29 cellular contexts compared by ENCODE assay signal in the genomic region with DNA sequence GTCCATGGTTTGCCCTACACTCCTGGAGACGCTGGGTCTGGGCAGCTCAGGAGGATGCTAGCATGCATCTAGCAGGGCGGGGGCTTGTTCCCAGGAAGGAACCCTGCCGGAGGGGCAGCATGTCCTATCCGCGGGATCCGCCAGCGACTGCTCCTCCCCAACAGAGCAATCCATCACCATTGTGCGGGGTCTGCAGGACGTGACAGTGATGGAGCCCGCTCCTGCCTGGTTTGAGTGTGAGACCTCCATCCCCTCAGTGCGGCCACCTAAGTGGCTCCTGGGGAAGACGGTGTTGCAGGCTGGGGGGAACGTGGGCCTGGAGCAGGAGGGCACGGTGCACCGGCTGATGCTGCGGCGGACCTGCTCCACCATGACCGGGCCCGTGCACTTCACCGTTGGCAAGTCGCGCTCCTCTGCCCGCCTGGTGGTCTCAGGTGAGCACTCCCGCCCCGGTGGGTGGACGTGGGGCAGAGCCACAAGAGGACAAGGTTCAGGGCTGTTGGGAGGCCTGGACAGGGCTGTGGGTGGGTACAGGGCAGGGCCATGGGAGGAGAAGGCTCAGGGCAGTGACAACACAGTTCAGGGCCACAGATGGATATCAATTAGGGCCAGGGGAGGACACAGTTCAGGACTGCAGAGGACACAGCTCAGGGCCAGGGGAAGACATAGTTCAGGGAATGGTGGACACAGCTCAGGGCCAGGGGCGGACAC.
DNase-seq lines count a peak whose midpoint lies in the region; ATAC-seq and TF ChIP-seq lines count a peak whose summit lies in the region.
"Had no signal": no experiment of that assay in that cellular context is flagged by ENCODE, and none has a peak within 500 bp of the region (broad histone marks: within the 10 kb centered on the region; RNA-seq: fewer than 3 reads in every experiment).

No MANE protein-coding gene starts in this region.

- no peak for ATAC-seq in central memory CD8-positive, alpha-beta T cell (replicated peaks; ENCODE audit: extremely low read depth, poor library complexity, severe bottlenecking)
- no peak for ATAC-seq in HG02973 (IDR thresholded peaks at IDR 0.05; ENCODE audit: unreplicated experiment)
- ATAC-seq: activated CD4-positive, CD25-positive, alpha-beta regulatory T cell treated with anti-CD3 and anti-CD28 coated beads, Interleukin-2, amount 50 U/mL, for 24 hours; T-cell had no signal

- TF ChIP-seq POLR2A in transverse colon (IDR thresholded peaks at IDR 0.05) = no peak

- in situ Hi-C loops in transverse colon (cut with MboI; ENCODE audit: low pct_ligation_motif_present in 1 of 4, low pct_unique_long_range_greater_than_20kb in 1 of 4, low sequenced_read_pairs in 3 of 4) (no loop called here), GM23248 (cut with MboI) (no loop called here)

- TF ChIP-seq CTCF in mesothelial cell of epicardium (IDR thresholded peaks at IDR 0.05; ENCODE audit: unreplicated experiment) (no peak), transverse colon (IDR thresholded peaks at IDR 0.05) (no peak)

- CTCF ChIA-PET in activated CD4-positive, alpha-beta memory T cell treated with anti-CD3 and anti-CD28 coated beads, Interleukin-2, amount 10 ng/mL, durations not matched to agents 7 days and 5 days (lab: Charles Lee) = no interaction called here
- CTCF ChIA-PET in activated CD4-positive, alpha-beta memory T cell treated with anti-CD3 and anti-CD28 coated beads for 36 hours (lab: Charles Lee) = no interaction called here

- H3K4me1 ChIP-seq in transverse colon (peaks cover 0 to 16% (median 10%) of the 10 kb centered on the region in 4 donors), GM23248 (ENCODE audit: insufficient read depth) (no peaks in the 10 kb centered on the region)

- no peak overlapping the region for H2AFZ ChIP-seq in GM23248
- H2AFZ ChIP-seq: PC-9 had no signal

- no peaks in the 10 kb centered on the region for H3K9me3 Mint-ChIP-seq in activated CD4-positive, alpha-beta memory T cell treated with anti-CD3 and anti-CD28 coated beads, Interleukin-2, amount 10 ng/mL, durations not matched to agents 7 days and 5 days
- no peaks in the 10 kb centered on the region for H3K9me3 Mint-ChIP-seq in activated CD4-positive, alpha-beta memory T cell treated with anti-CD3 and anti-CD28 coated beads for 36 hours
- H3K9me3 Mint-ChIP-seq in central memory CD8-positive, alpha-beta T cell = no peaks in the 10 kb centered on the region
- H3K9me3 Mint-ChIP-seq in mesothelial cell of epicardium = no peaks in the 10 kb centered on the region
- H3K9me3 Mint-ChIP-seq: activated naive CD4-positive, alpha-beta T cell treated with anti-CD3 and anti-CD28 coated beads, Interleukin-2, amount 50 U/mL, for 24 hours; CD8-positive, alpha-beta memory T cell; memory B cell; T-cell had no signal

- no peak for TF ChIP-seq EP300 in transverse colon (IDR thresholded peaks at IDR 0.05; ENCODE audit: low read depth)

- no peak overlapping the region for H3K9ac ChIP-seq in GM23248

- no peaks in the 10 kb centered on the region for H3K9me3 ChIP-seq in transverse colon
- no peaks in the 10 kb centered on the region for H3K9me3 ChIP-seq in GM23248 (ENCODE audit: low read depth)
- H3K9me3 ChIP-seq: SJSA1, thoracic aorta had no signal

- H3K27ac ChIP-seq in transverse colon (no peak overlapping the region), GM23248 (no peak overlapping the region)
- H3K27ac ChIP-seq: PC-9, SJSA1, thoracic aorta had no signal

- no peaks in the 10 kb centered on the region for H3K36me3 Mint-ChIP-seq in activated CD4-positive, alpha-beta memory T cell treated with anti-CD3 and anti-CD28 coated beads, Interleukin-2, amount 10 ng/mL, durations not matched to agents 7 days and 5 days (ENCODE audit: low read depth)
- H3K36me3 Mint-ChIP-seq in activated CD4-positive, alpha-beta memory T cell treated with anti-CD3 and anti-CD28 coated beads for 36 hours = no peaks in the 10 kb centered on the region
- peaks cover 6% of the 10 kb centered on the region for H3K36me3 Mint-ChIP-seq in central memory CD8-positive, alpha-beta T cell (ENCODE audit: insufficient read depth)
- peaks cover 6% of the 10 kb centered on the region for H3K36me3 Mint-ChIP-seq in mesothelial cell of epicardium

- no peak overlapping the region for H3K27ac Mint-ChIP-seq in activated CD4-positive, alpha-beta memory T cell treated with anti-CD3 and anti-CD28 coated beads, Interleukin-2, amount 10 ng/mL, durations not matched to agents 7 days and 5 days
- H3K27ac Mint-ChIP-seq in activated CD4-positive, alpha-beta memory T cell treated with anti-CD3 and anti-CD28 coated beads for 36 hours = no peak overlapping the region
- H3K27ac Mint-ChIP-seq in central memory CD8-positive, alpha-beta T cell (ENCODE audit: low read depth) = peak overlapping the region; percentile 22
- H3K27ac Mint-ChIP-seq in mesothelial cell of epicardium = no peak overlapping the region
- H3K27ac Mint-ChIP-seq: activated naive CD4-positive, alpha-beta T cell treated with anti-CD3 and anti-CD28 coated beads, Interleukin-2, amount 50 U/mL, for 24 hours; memory B cell; T-cell had no signal

- 80 to 93% methylated on average over 1 to 19 of the region's 27 CpGs for WGBS in transverse colon (ENCODE audit: low coverage in 1 of 2), 2 donors
- WGBS in GM23248 (ENCODE audit: low coverage in 1 of 2, low lambda C conversion rate in 2 of 2, missing lambda C conversion rate in 2 of 2), 2 experiments = 88 to 94% methylated on average over 24 to 27 of the region's 27 CpGs

- no peaks in the 10 kb centered on the region for H3K9me2 ChIP-seq in GM23248 (ENCODE audit: insufficient read depth)

- H3K36me3 ChIP-seq in transverse colon (no peaks in the 10 kb centered on the region), GM23248 (ENCODE audit: low read depth) (no peaks in the 10 kb centered on the region)
- H3K36me3 ChIP-seq: SJSA1, thoracic aorta had no signal

- H3K27me3 ChIP-seq in transverse colon = no peaks in the 10 kb centered on the region
- no peaks in the 10 kb centered on the region for H3K27me3 ChIP-seq in GM23248 (replicated peaks; ENCODE audit: insufficient read depth)

- intact Hi-C loops in activated CD4-positive, alpha-beta memory T cell treated with anti-CD3 and anti-CD28 coated beads for 36 hours (cut with micrococcal nuclease) = loop anchor here (5.0 kb wide), 2 partner anchors 147 to 178 kb away; a partner anchor contains a TSS
- intact Hi-C loops in transverse colon (cut with DNase I; ENCODE audit: low total_unique reads) = no loop called here

- peaks cover 6% of the 10 kb centered on the region for H3K4me1 Mint-ChIP-seq in activated CD4-positive, alpha-beta memory T cell treated with anti-CD3 and anti-CD28 coated beads, Interleukin-2, amount 10 ng/mL, durations not matched to agents 7 days and 5 days
- H3K4me1 Mint-ChIP-seq in activated CD4-positive, alpha-beta memory T cell treated with anti-CD3 and anti-CD28 coated beads for 36 hours (ENCODE audit: low read depth) = peaks cover 6% of the 10 kb centered on the region
- H3K4me1 Mint-ChIP-seq in central memory CD8-positive, alpha-beta T cell = peaks cover 15% of the 10 kb centered on the region
- H3K4me1 Mint-ChIP-seq in mesothelial cell of epicardium = peaks cover 5% of the 10 kb centered on the region

- H4K20me1 ChIP-seq in GM23248 (ENCODE audit: insufficient read depth) = no peaks in the 10 kb centered on the region

- H3K79me2 ChIP-seq in GM23248 (ENCODE audit: insufficient read depth) = no peaks in the 10 kb centered on the region

- peak; percentile 15 for DNase-seq in activated CD4-positive, alpha-beta memory T cell treated with anti-CD3 and anti-CD28 coated beads, Interleukin-2, amount 10 ng/mL, durations not matched to agents 7 days and 5 days
- no peak for DNase-seq in activated CD4-positive, alpha-beta memory T cell treated with anti-CD3 and anti-CD28 coated beads for 36 hours
- DNase-seq in central memory CD8-positive, alpha-beta T cell (ENCODE audit: low spot score in 2 of 2) = no peak
- DNase-seq in mesothelial cell of epicardium (ENCODE audit: low spot score in 2 of 2, unreplicated experiment in 2 of 2) (peak; percentile 16 to 36), transverse colon (peak; percentile 5), NCI-H2029 (lab: John Stamatoyannopoulos, UW) (no peak), GM23248 (no peak)
- DNase-seq: 8988T; caudate nucleus; CD8-positive, alpha-beta memory T cell; DMS153; GOT3; Kasumi-1; MV-4-11; NCI-H146; NCI-H2171 treated with DMSO at 0.1 percent for 48 hours; NCI-H524; NK-92 treated with Interleukin-12 subunit alpha and Interleukin-12 subunit beta, amount 100 ng/mL, for 24 hours; PC-9; retina; stimulated activated CD4-positive, alpha-beta T cell treated with anti-CD3 and anti-CD28 coated beads, Interleukin-4, amount 100 ng/mL, for 4 hours; stimulated activated naive CD4-positive, alpha-beta T cell had no signal

- no peaks in the 10 kb centered on the region for H3F3A ChIP-seq in GM23248 (ENCODE audit: insufficient read depth)

- no peaks in the 10 kb centered on the region for H3K27me3 Mint-ChIP-seq in activated CD4-positive, alpha-beta memory T cell treated with anti-CD3 and anti-CD28 coated beads, Interleukin-2, amount 10 ng/mL, durations not matched to agents 7 days and 5 days
- H3K27me3 Mint-ChIP-seq in activated CD4-positive, alpha-beta memory T cell treated with anti-CD3 and anti-CD28 coated beads for 36 hours = no peaks in the 10 kb centered on the region
- no peaks in the 10 kb centered on the region for H3K27me3 Mint-ChIP-seq in central memory CD8-positive, alpha-beta T cell
- no peaks in the 10 kb centered on the region for H3K27me3 Mint-ChIP-seq in mesothelial cell of epicardium (ENCODE audit: low read depth)
- H3K27me3 Mint-ChIP-seq: activated naive CD4-positive, alpha-beta T cell treated with anti-CD3 and anti-CD28 coated beads, Interleukin-2, amount 50 U/mL, for 24 hours; CD8-positive, alpha-beta memory T cell; memory B cell; T-cell had no signal

- POLR2A ChIA-PET in activated CD4-positive, alpha-beta memory T cell treated with anti-CD3 and anti-CD28 coated beads, Interleukin-2, amount 10 ng/mL, durations not matched to agents 7 days and 5 days (lab: Charles Lee) = no interaction called here
- POLR2A ChIA-PET in activated CD4-positive, alpha-beta memory T cell treated with anti-CD3 and anti-CD28 coated beads for 36 hours (lab: Charles Lee) = no interaction called here

- no peak overlapping the region for H3K4me2 ChIP-seq in GM23248 (ENCODE audit: unreplicated experiment)
- H3K4me2 ChIP-seq: PC-9 had no signal

- H3K4me3 Mint-ChIP-seq in activated CD4-positive, alpha-beta memory T cell treated with anti-CD3 and anti-CD28 coated beads, Interleukin-2, amount 10 ng/mL, durations not matched to agents 7 days and 5 days = no peak overlapping the region
- no peak overlapping the region for H3K4me3 Mint-ChIP-seq in activated CD4-positive, alpha-beta memory T cell treated with anti-CD3 and anti-CD28 coated beads for 36 hours
- no peak overlapping the region for H3K4me3 Mint-ChIP-seq in central memory CD8-positive, alpha-beta T cell
- H3K4me3 Mint-ChIP-seq in mesothelial cell of epicardium = no peak overlapping the region
- H3K4me3 Mint-ChIP-seq: activated naive CD4-positive, alpha-beta T cell treated with anti-CD3 and anti-CD28 coated beads, Interleukin-2, amount 50 U/mL, for 24 hours; CD8-positive, alpha-beta memory T cell; memory B cell; T-cell had no signal

- H3K4me3 ChIP-seq in transverse colon (no peak overlapping the region), GM23248 (no peak overlapping the region)
- H3K4me3 ChIP-seq: PC-9, SJSA1, thoracic aorta had no signal

Comparison
In these comparisons a context has a peak if more than half of its experiments do, and no peak if none do; other contexts are left out.
1. DNase-seq: peak in activated CD4-positive, alpha-beta memory T cell treated with anti-CD3 and anti-CD28 coated beads, Interleukin-2, amount 10 ng/mL, durations not matched to agents 7 days and 5 days (single experiment), mesothelial cell of epicardium (2 of 2) and transverse colon (single experiment); none in activated CD4-positive, alpha-beta memory T cell treated with anti-CD3 and anti-CD28 coated beads for 36 hours (single experiment), central memory CD8-positive, alpha-beta T cell (0 of 2), NCI-H2029 (single experiment) and GM23248 (single experiment).